1 cellular context compared by ENCODE assay signal in genomic region chr1:156112276-156113137, GRCh38.
TF ChIP-seq lines count a peak whose summit lies in the region.

No MANE protein-coding gene starts in this region.

TF ChIP-seq in HCT116, 20 proteins besides CTCF, POLR2A, EP300 and RAD21:
- TF ChIP-seq CBX3 (IDR thresholded peaks at IDR 0.05; ENCODE audit: low read depth) (no peak), REST (IDR thresholded peaks at IDR 0.05; ENCODE audit: low read depth) (no peak), FOSL1 (IDR thresholded peaks at IDR 0.05; ENCODE audit: low read depth) (no peak)
